15 cellular contexts compared by ENCODE assay signal in genomic region chr1:26295194-26296138, GRCh38. TPM values are rescaled to one million over a fixed set of nuclear protein-coding genes. Genes with fewer than 3 reads are reported as not detected.
DNase-seq lines count a peak whose midpoint lies in the region; ATAC-seq and TF ChIP-seq lines count a peak whose summit lies in the region.
"Had no signal": no experiment of that assay in that cellular context is flagged by ENCODE, and none has a peak within 500 bp of the region (broad histone marks: within the 10 kb centered on the region; RNA-seq: fewer than 3 reads in every experiment).

No MANE protein-coding gene starts in this region.

- peaks cover 48 to 76% (median 64%) of the 10 kb centered on the region in 10 experiments for H3K4me1 ChIP-seq in BLaER1 treated with 17β-estradiol and CSF1 and Interleukin-3, amounts not matched to agents 10 nM and 100 nM
- peaks cover 25% of the 10 kb centered on the region for H3K4me1 ChIP-seq in CD4-positive, CD25-positive, alpha-beta regulatory T cell (ENCODE audit: control insufficient read depth, insufficient read depth, low read length, poor library complexity, severe bottlenecking)
- peaks cover 19 to 29% of the 10 kb centered on the region in 2 donors for H3K4me1 ChIP-seq in naive thymus-derived CD4-positive, alpha-beta T cell (ENCODE audit: control insufficient read depth in 2 of 2, insufficient read depth in 2 of 2, low read length in 2 of 2)

- POLR2A ChIA-PET in WTC11 (lab: Charles Lee): no interaction called here
- POLR2A ChIA-PET in naive thymus-derived CD4-positive, alpha-beta T cell (lab: Charles Lee): interaction anchor here (2.4 to 26.8 kb wide), 3 partner anchors 13 to 23 kb away, joined by 13 to 1967 read pairs (median 45); partner anchors contain the start of genes CD52 and UBXN11

- no peak for TF ChIP-seq CTCF in WTC11 (IDR thresholded peaks at IDR 0.05)

- ATAC-seq in CD4-positive, CD25-positive, alpha-beta regulatory T cell (ENCODE audit: low read depth in 2 of 2): no peak
- ATAC-seq in WTC11 (no peak), HG02678 (IDR thresholded peaks at IDR 0.05; ENCODE audit: unreplicated experiment) (no peak)
- ATAC-seq in naive thymus-derived CD4-positive, alpha-beta T cell: no peak

- H3K4me2 ChIP-seq in BLaER1 treated with 17β-estradiol and CSF1 and Interleukin-3, amounts not matched to agents 10 nM and 100 nM: no peak overlapping the region

- H3K4me1 Mint-ChIP-seq in CD4-positive, CD25-positive, alpha-beta regulatory T cell: peaks cover 0 to 53% (median 19%) of the 10 kb centered on the region in 4 donors
- H3K4me1 Mint-ChIP-seq in WTC11: peaks cover 12% of the 10 kb centered on the region
- peaks cover 14 to 64% (median 47%) of the 10 kb centered on the region in 7 donors for H3K4me1 Mint-ChIP-seq in naive thymus-derived CD4-positive, alpha-beta T cell

- peaks cover 11% of the 10 kb centered on the region for H3K36me3 Mint-ChIP-seq in CD4-positive, CD25-positive, alpha-beta regulatory T cell
- no peaks in the 10 kb centered on the region for H3K36me3 Mint-ChIP-seq in WTC11
- peaks cover 0 to 25% (median 3%) of the 10 kb centered on the region in 5 donors for H3K36me3 Mint-ChIP-seq in naive thymus-derived CD4-positive, alpha-beta T cell

- H3K4me3 ChIP-seq in BLaER1 treated with 17β-estradiol and CSF1 and Interleukin-3, amounts not matched to agents 10 nM and 100 nM: no peak overlapping the region
- no peak overlapping the region for H3K4me3 ChIP-seq in CD4-positive, CD25-positive, alpha-beta regulatory T cell (ENCODE audit: low read depth, low read length)
- no peak overlapping the region for H3K4me3 ChIP-seq in naive thymus-derived CD4-positive, alpha-beta T cell (ENCODE audit: low read length)

- H4K20me1 ChIP-seq in BLaER1 treated with 17β-estradiol and CSF1 and Interleukin-3, amounts not matched to agents 10 nM and 100 nM: no peaks in the 10 kb centered on the region

- peak overlapping the region in 1 of 11 experiments; percentile 33; a peak in 1 of 22 replicates for H3K9ac ChIP-seq in BLaER1 treated with 17β-estradiol and CSF1 and Interleukin-3, amounts not matched to agents 10 nM and 100 nM

- peak overlapping the region in 1 of 4 donors; percentile 54 for H3K4me3 Mint-ChIP-seq in CD4-positive, CD25-positive, alpha-beta regulatory T cell
- H3K4me3 Mint-ChIP-seq in WTC11: no peak overlapping the region
- no peak overlapping the region for H3K4me3 Mint-ChIP-seq in naive thymus-derived CD4-positive, alpha-beta T cell

- peaks cover 0 to 45% (median 23%) of the 10 kb centered on the region in 11 experiments; a peak in 13 of 22 replicates for H3K36me3 ChIP-seq in BLaER1 treated with 17β-estradiol and CSF1 and Interleukin-3, amounts not matched to agents 10 nM and 100 nM
- no peaks in the 10 kb centered on the region for H3K36me3 ChIP-seq in CD4-positive, CD25-positive, alpha-beta regulatory T cell (ENCODE audit: control insufficient read depth, insufficient read depth, low read length)
- peaks cover 0 to 18% (median 0%) of the 10 kb centered on the region in 3 experiments for H3K36me3 ChIP-seq in naive thymus-derived CD4-positive, alpha-beta T cell (ENCODE audit: control insufficient read depth in 2 of 3, insufficient read depth in 3 of 3, low read length in 3 of 3)

- CTCF ChIA-PET in WTC11 (lab: Charles Lee): interaction anchor here (2.2 kb wide), 1 partner anchor 10 kb away, joined by 10 read pairs; no protein-coding TSS in a partner anchor
- CTCF ChIA-PET in naive thymus-derived CD4-positive, alpha-beta T cell (lab: Charles Lee): interaction anchor here (0.5 to 0.8 kb wide), 2 partner anchors 12 to 1331 kb away, joined by 3 to 4 read pairs; no protein-coding TSS in a partner anchor

- H3K27me3 ChIP-seq in BLaER1 treated with 17β-estradiol and CSF1 and Interleukin-3, amounts not matched to agents 10 nM and 100 nM: no peaks in the 10 kb centered on the region
- H3K27me3 ChIP-seq in CD4-positive, CD25-positive, alpha-beta regulatory T cell (ENCODE audit: control insufficient read depth, insufficient read depth, low read length): no peaks in the 10 kb centered on the region
- no peaks in the 10 kb centered on the region for H3K27me3 ChIP-seq in naive thymus-derived CD4-positive, alpha-beta T cell (ENCODE audit: control insufficient read depth in 2 of 2, insufficient read depth in 2 of 2, low read length in 2 of 2)

- intact Hi-C loops in naive thymus-derived CD4-positive, alpha-beta T cell (cut with micrococcal nuclease): no loop called here

- peaks cover 0 to 2% (median 0%) of the 10 kb centered on the region in 7 donors for H3K9me3 Mint-ChIP-seq in CD4-positive, CD25-positive, alpha-beta regulatory T cell
- no peaks in the 10 kb centered on the region for H3K9me3 Mint-ChIP-seq in WTC11
- H3K9me3 Mint-ChIP-seq in naive thymus-derived CD4-positive, alpha-beta T cell: no peaks in the 10 kb centered on the region

- H3K27me3 Mint-ChIP-seq in CD4-positive, CD25-positive, alpha-beta regulatory T cell: no peaks in the 10 kb centered on the region
- no peaks in the 10 kb centered on the region for H3K27me3 Mint-ChIP-seq in WTC11 (ENCODE audit: low read depth)
- no peaks in the 10 kb centered on the region for H3K27me3 Mint-ChIP-seq in naive thymus-derived CD4-positive, alpha-beta T cell

- no peaks in the 10 kb centered on the region for H3K9me3 ChIP-seq in BLaER1 treated with 17β-estradiol and CSF1 and Interleukin-3, amounts not matched to agents 10 nM and 100 nM (replicated peaks in 1 of 11)
- H3K9me3 ChIP-seq in CD4-positive, CD25-positive, alpha-beta regulatory T cell (ENCODE audit: control insufficient read depth in 2 of 2, low read length in 2 of 2): no peaks in the 10 kb centered on the region
- no peaks in the 10 kb centered on the region for H3K9me3 ChIP-seq in naive thymus-derived CD4-positive, alpha-beta T cell (ENCODE audit: control insufficient read depth in 2 of 3, low read length in 3 of 3)

- peak overlapping the region; percentile 60 to 96 (median 91) for H3K27ac Mint-ChIP-seq in CD4-positive, CD25-positive, alpha-beta regulatory T cell
- H3K27ac Mint-ChIP-seq in WTC11: peak overlapping the region; percentile 86
- H3K27ac Mint-ChIP-seq in naive thymus-derived CD4-positive, alpha-beta T cell: peak overlapping the region in 7 of 9 donors; percentile 39 to 96 (median 78)

- peak overlapping the region in 6 of 11 experiments; percentile 3 to 59 (median 36); a peak in 7 of 22 replicates for H3K27ac ChIP-seq in BLaER1 treated with 17β-estradiol and CSF1 and Interleukin-3, amounts not matched to agents 10 nM and 100 nM
- no peak overlapping the region for H3K27ac ChIP-seq in CD4-positive, CD25-positive, alpha-beta regulatory T cell (ENCODE audit: insufficient read depth, low read length, poor library complexity, severe bottlenecking)
- no peak overlapping the region for H3K27ac ChIP-seq in naive thymus-derived CD4-positive, alpha-beta T cell (ENCODE audit: low read depth, low read length)

- no peak for DNase-seq in CD4-positive, CD25-positive, alpha-beta regulatory T cell
- DNase-seq in WTC11 (ENCODE audit: low spot score) (no peak), cortex of kidney (lab: John Stamatoyannopoulos, UW) (no peak), NCI-H2171 treated with DMSO at 0.1 percent for 48 hours (lab: John Stamatoyannopoulos, UW) (no peak)
- DNase-seq in naive thymus-derived CD4-positive, alpha-beta T cell: no peak
- DNase-seq: HCEC 1CT, NCI-H1048, NCI-H2107, NCI-H69 had no signal

TF ChIP-seq in WTC11, 78 proteins besides CTCF, POLR2A, EP300 and RAD21 (continues in another document):
- TF ChIP-seq ZBTB43 (CRISPR knock-in tag; IDR thresholded peaks at IDR 0.05): no peak
- TF ChIP-seq CREB1 (CRISPR knock-in tag; IDR thresholded peaks at IDR 0.05): no peak
- TF ChIP-seq FOXK1 (CRISPR knock-in tag; IDR thresholded peaks at IDR 0.05): no peak
- no peak for TF ChIP-seq NFE2L1 (CRISPR knock-in tag; IDR thresholded peaks at IDR 0.05)
- no peak for TF ChIP-seq MXD4 (CRISPR knock-in tag; IDR thresholded peaks at IDR 0.05; ENCODE audit: borderline replicate concordance)

RNA-seq across cellular contexts. Expression of gene UBXN11, which starts 11.0 kb away (rescaled TPM):
- total RNA-seq in CD4-positive, CD25-positive, alpha-beta regulatory T cell: 30.8 TPM
- polyA plus RNA-seq in CD4-positive, CD25-positive, alpha-beta regulatory T cell: 10 to 100 TPM in 3 of 4 donors, 1 to 10 TPM in 1; 8.1 to 15.2 (median 11.0) TPM
- total RNA-seq in WTC11 (2021): 12.4 to 14.1 TPM (median 14.1 TPM) in 3 replicates
- total RNA-seq in naive thymus-derived CD4-positive, alpha-beta T cell: 100 to 1,000 TPM in 3 of 5 experiments, 10 to 100 TPM in 2; 35.7 to 131 (median 124) TPM
- polyA plus RNA-seq in naive thymus-derived CD4-positive, alpha-beta T cell: 10 to 100 TPM; 10.5 to 13.6 TPM

RNA-seq across cellular contexts. Expression of gene SH3BGRL3, which starts 15.6 kb away (rescaled TPM):
- 404 TPM for total RNA-seq in CD4-positive, CD25-positive, alpha-beta regulatory T cell
- polyA plus RNA-seq in CD4-positive, CD25-positive, alpha-beta regulatory T cell: 1,000 to 10,000 TPM; 1,085 to 1,853 (median 1,299) TPM
- 70.8 to 92.9 TPM (median 92.3 TPM) in 3 replicates for total RNA-seq in WTC11 (2021)
- total RNA-seq in naive thymus-derived CD4-positive, alpha-beta T cell: 100 to 1,000 TPM; 156 to 636 (median 224) TPM
- 100 to 1,000 TPM; 569 to 630 TPM for polyA plus RNA-seq in naive thymus-derived CD4-positive, alpha-beta T cell

RNA-seq across cellular contexts. Expression of gene CD52, which starts 22.3 kb away (rescaled TPM):
- total RNA-seq in CD4-positive, CD25-positive, alpha-beta regulatory T cell: 1,528 TPM
- over 10,000 TPM in 2 of 4 donors, 1,000 to 10,000 TPM in 2; 9,467 to 12,173 (median 10,919) TPM for polyA plus RNA-seq in CD4-positive, CD25-positive, alpha-beta regulatory T cell
- total RNA-seq in WTC11 (2021): 2.8 to 3.7 TPM (median 3.4 TPM) in 3 replicates
- 1,000 to 10,000 TPM in 3 of 5 experiments, 100 to 1,000 TPM in 2; 719 to 1,390 (median 1,130) TPM for total RNA-seq in naive thymus-derived CD4-positive, alpha-beta T cell
- polyA plus RNA-seq in naive thymus-derived CD4-positive, alpha-beta T cell: 1,000 to 10,000 TPM; 7,628 to 8,133 TPM
- total RNA-seq: HT1080, M059J had no signal
- polyA plus RNA-seq: AG04450, BJ had no signal

RNA-seq across cellular contexts. Expression of gene CRYBG2, which starts 58.5 kb away (rescaled TPM):
- 2.3 TPM for total RNA-seq in CD4-positive, CD25-positive, alpha-beta regulatory T cell
- 1 to 10 TPM in 3 of 4 donors, not detected in 1; 1.0 to 2.0 (median 1.3) TPM for polyA plus RNA-seq in CD4-positive, CD25-positive, alpha-beta regulatory T cell
- 14.4 to 21.1 TPM (median 17.8 TPM) in 3 replicates for total RNA-seq in WTC11 (2021)
- total RNA-seq in naive thymus-derived CD4-positive, alpha-beta T cell: 1 to 10 TPM in 3 of 5 experiments, under 1 TPM in 1, not detected in 1; 0.59 to 1.5 (median 1.2) TPM
- polyA plus RNA-seq in naive thymus-derived CD4-positive, alpha-beta T cell: 1 to 10 TPM in 1 of 2 donors, not detected in 1; 1.1 TPM
- polyA plus RNA-seq: AG04450 had no signal

Comparison
In these comparisons a context has a peak if more than half of its experiments do, and no peak if none do; other contexts are left out.
1. H3K27ac ChIP-seq: peak in BLaER1 treated with 17β-estradiol and CSF1 and Interleukin-3, amounts not matched to agents 10 nM and 100 nM (6 of 11); none in CD4-positive, CD25-positive, alpha-beta regulatory T cell (single experiment) and naive thymus-derived CD4-positive, alpha-beta T cell (single experiment).
2. RNA of gene CD52, which starts 22.3 kb away (total RNA-seq): 1,528 TPM in CD4-positive, CD25-positive, alpha-beta regulatory T cell (single experiment) and 719 to 1,390 TPM in naive thymus-derived CD4-positive, alpha-beta T cell; 2.8 to 3.7 TPM in WTC11; every median in the first group is over 100 times any median in the second.
3. Peak in every context shown above with its lines, with median percentiles within 50 percentile points of each other: H3K27ac Mint-ChIP-seq.